Comparison of ENCODE assay signal across 33 cellular contexts in genomic region chr18:59239627-59240026, GRCh38. TPM values are rescaled to one million over a fixed set of nuclear protein-coding genes. Genes with fewer than 3 reads are reported as not detected.
"Had no signal": no experiment of that assay in that cellular context is flagged by ENCODE, and none has a peak within 500 bp of the region (broad histone marks: within the 10 kb centered on the region; RNA-seq: fewer than 3 reads in every experiment).

No MANE protein-coding gene starts in this region.

- DNase-seq: activated B cell treated with CpG ODN at 0.5 μM for 24 hours; activated CD4-positive, alpha-beta memory T cell treated with anti-CD3 and anti-CD28 coated beads for 36 hours; activated CD4-positive, alpha-beta T cell treated with anti-CD3 and anti-CD28 coated beads for 4 hours; activated CD4-positive, alpha-beta T cell treated with anti-CD3 and anti-CD28 coated beads, Interleukin-2, amount 10 ng/mL, durations not matched to agents 24 days and 14 days; activated CD4-positive, alpha-beta T cell treated with anti-CD3 and anti-CD28 coated beads, Interleukin-2, amount 50 U/mL, for 1 hour; activated CD4-positive, alpha-beta T cell treated with anti-CD3 and anti-CD28 coated beads, Interleukin-2, amount 50 U/mL, for 4 hours; activated CD4-positive, CD25-positive, alpha-beta regulatory T cell treated with anti-CD3 and anti-CD28 coated beads, Interleukin-2, amount 50 U/mL, for 72 hours; activated CD8-positive, alpha-beta memory T cell treated with anti-CD3 and anti-CD28 coated beads, Interleukin-2, amount 50 U/mL, for 4 hours; activated CD8-positive, alpha-beta T cell treated with anti-CD3 and anti-CD28 coated beads for 36 hours; activated effector memory CD4-positive, alpha-beta T cell treated with Interleukin-2 at 50 U/mL for 16 hours; activated gamma-delta T cell; activated naive CD4-positive, alpha-beta T cell treated with anti-CD3 and anti-CD28 coated beads, Interleukin-2, amount 10 ng/mL, durations not matched to agents 7 days and 5 days; activated naive CD4-positive, alpha-beta T cell treated with Interleukin-2 at 50 U/mL for 16 hours; activated naive CD8-positive, alpha-beta T cell treated with anti-CD3 and anti-CD28 coated beads, Interleukin-2, amount 10 ng/mL, durations not matched to agents 7 days and 5 days; activated naive CD8-positive, alpha-beta T cell treated with anti-CD3 and anti-CD28 coated beads, Interleukin-2, amount 50 U/mL, for 24 hours; activated T-cell treated with anti-CD3 and anti-CD28 coated beads, Interleukin-2, amount 50 U/mL, for 24 hours; activated T-cell treated with anti-CD3 and anti-CD28 coated beads, Interleukin-2, amount 50 U/mL, for 48 hours; aorta; body of pancreas; brain microvascular endothelial cell; central memory CD4-positive, alpha-beta T cell; T-helper 2 cell; T-helper 9 cell had no signal

- H3K27me3 ChIP-seq: body of pancreas, breast epithelium had no signal

- H3K4me1 ChIP-seq: body of pancreas, breast epithelium had no signal

- H3K4me3 ChIP-seq: body of pancreas, breast epithelium had no signal

- H3K27ac ChIP-seq: body of pancreas, brain microvascular endothelial cell, breast epithelium, VCaP had no signal

- H3K36me3 ChIP-seq: brain microvascular endothelial cell, breast epithelium had no signal

- ATAC-seq: activated CD8-positive, alpha-beta T cell treated with anti-CD3 and anti-CD28 coated beads for 36 hours; activated naive CD8-positive, alpha-beta T cell treated with anti-CD3 and anti-CD28 coated beads, Interleukin-2, amount 50 U/mL, for 24 hours; body of pancreas had no signal

- H3K9me3 ChIP-seq: body of pancreas, breast epithelium had no signal

- FAIRE-seq: astrocyte, colon, TTC549 had no signal

RNA-seq across cellular contexts. Expression of gene GRP, which starts 19.7 kb away (rescaled TPM):
- total RNA-seq: activated B cell treated with CpG ODN at 0.5 μM for 24 hours; activated CD4-positive, alpha-beta memory T cell treated with anti-CD3 and anti-CD28 coated beads for 36 hours; activated CD4-positive, alpha-beta T cell treated with anti-CD3 and anti-CD28 coated beads, Interleukin-2, amount 10 ng/mL, durations not matched to agents 24 days and 14 days; activated CD8-positive, alpha-beta memory T cell treated with anti-CD3 and anti-CD28 coated beads for 36 hours; activated CD8-positive, alpha-beta T cell treated with anti-CD3 and anti-CD28 coated beads for 36 hours; activated naive CD8-positive, alpha-beta T cell treated with anti-CD3 and anti-CD28 coated beads, Interleukin-2, amount 10 ng/mL, durations not matched to agents 7 days and 5 days; activated T-helper 2 cell treated with anti-CD3 and anti-CD28 coated beads, Interferon-gamma antibody, Interleukin-2, Interleukin-4, amounts not matched to agents 10 μg/mL and 5 μg/mL and 100 μg/mL, durations not matched to agents 14 hours and 24 hours and 36 hours; aorta; astrocyte; cardiac septum; cerebellum had no signal

RNA-seq across cellular contexts. Expression of gene RAX, which starts 33.6 kb away (rescaled TPM):
- total RNA-seq: activated B cell treated with CpG ODN at 0.5 μM for 24 hours; activated CD4-positive, alpha-beta T cell treated with anti-CD3 and anti-CD28 coated beads, Interleukin-2, amount 10 ng/mL, durations not matched to agents 24 days and 14 days; activated CD8-positive, alpha-beta memory T cell treated with anti-CD3 and anti-CD28 coated beads for 36 hours; activated CD8-positive, alpha-beta T cell treated with anti-CD3 and anti-CD28 coated beads for 36 hours; activated naive CD8-positive, alpha-beta T cell treated with anti-CD3 and anti-CD28 coated beads, Interleukin-2, amount 10 ng/mL, durations not matched to agents 7 days and 5 days; activated T-helper 2 cell treated with anti-CD3 and anti-CD28 coated beads, Interferon-gamma antibody, Interleukin-2, Interleukin-4, amounts not matched to agents 10 μg/mL and 5 μg/mL and 100 μg/mL, durations not matched to agents 14 hours and 24 hours and 36 hours; aorta; astrocyte; body of pancreas; breast epithelium; cardiac septum had no signal
- polyA plus RNA-seq: adipose tissue, aorta had no signal
